10 cellular contexts compared by ENCODE assay signal in genomic region chr15:70833897-70834765, GRCh38. TPM values are rescaled to one million over a fixed set of nuclear protein-coding genes. Genes with fewer than 3 reads are reported as not detected.
DNase-seq lines count a peak whose midpoint lies in the region; ATAC-seq, FAIRE-seq and TF ChIP-seq lines count a peak whose summit lies in the region.
"Had no signal": no experiment of that assay in that cellular context is flagged by ENCODE, and none has a peak within 500 bp of the region (broad histone marks: within the 10 kb centered on the region; RNA-seq: fewer than 3 reads in every experiment).

No MANE protein-coding gene starts in this region.

- 0 out of 2 replicates have a peak overlapping the region, but pooled peaks have one; percentile 10 for H3K4me3 ChIP-seq in GM23248
- H3K4me3 ChIP-seq in bronchial epithelial cell (ENCODE audit: low read depth, low read length), result no peak overlapping the region
- no peak overlapping the region for H3K4me3 ChIP-seq in pancreas

- H2AFZ ChIP-seq in GM23248, result no peak overlapping the region

- DNase-seq in GM23248 (peak; percentile 76), NCI-H2081 (lab: John Stamatoyannopoulos, UW) (peak; percentile 57 to 84), bronchial epithelial cell (ENCODE audit: low read depth) (peak; percentile 79), pancreas (peak in 1 of 6 donors; percentile 55), SK-N-DZ (ENCODE audit: low spot score) (no peak)
- no peak for DNase-seq in effector memory CD8-positive, alpha-beta T cell
- no peak for DNase-seq in natural killer cell treated with Interleukin-12 subunit alpha and Interleukin-12 subunit beta and Interleukin-15 and Interleukin-18, amount 100 ng/mL, for 72 hours (ENCODE audit: low spot score)

- no peak overlapping the region for H3K27ac Mint-ChIP-seq in effector memory CD8-positive, alpha-beta T cell
- no peak overlapping the region for H3K27ac Mint-ChIP-seq in natural killer cell treated with Interleukin-12 subunit alpha and Interleukin-12 subunit beta and Interleukin-15 and Interleukin-18, amount 100 ng/mL, for 72 hours

- H3K4me3 Mint-ChIP-seq in effector memory CD8-positive, alpha-beta T cell, result no peak overlapping the region
- no peak overlapping the region for H3K4me3 Mint-ChIP-seq in natural killer cell treated with Interleukin-12 subunit alpha and Interleukin-12 subunit beta and Interleukin-15 and Interleukin-18, amount 100 ng/mL, for 72 hours

- TF ChIP-seq CTCF in bronchial epithelial cell (IDR thresholded peaks at IDR 0.05; ENCODE audit: insufficient read depth, low read length, severe bottlenecking), result no peak
- no peak for TF ChIP-seq CTCF in pancreas (IDR thresholded peaks at IDR 0.05)

- H3K79me2 ChIP-seq in GM23248 (ENCODE audit: insufficient read depth), result peaks cover 63% of the 10 kb centered on the region

- H3K4me1 Mint-ChIP-seq in effector memory CD8-positive, alpha-beta T cell (ENCODE audit: low read depth in 2 of 2), result no peaks in the 10 kb centered on the region
- H3K4me1 Mint-ChIP-seq in natural killer cell treated with Interleukin-12 subunit alpha and Interleukin-12 subunit beta and Interleukin-15 and Interleukin-18, amount 100 ng/mL, for 72 hours (ENCODE audit: low read depth in 2 of 2), result no peaks in the 10 kb centered on the region

- H3K9me2 ChIP-seq in GM23248 (ENCODE audit: insufficient read depth), result no peaks in the 10 kb centered on the region

- in situ Hi-C loops in GM23248 (cut with MboI), result no loop called here

- peaks cover 50% of the 10 kb centered on the region for H3F3A ChIP-seq in GM23248 (ENCODE audit: insufficient read depth)

- no peaks in the 10 kb centered on the region for H4K20me1 ChIP-seq in GM23248 (ENCODE audit: insufficient read depth)

- H3K27ac ChIP-seq in GM23248 (peak overlapping the region; percentile 65), pancreas (peak overlapping the region in 2 of 4 donors; percentile 16 to 33)

- no peaks in the 10 kb centered on the region for H3K9me3 Mint-ChIP-seq in effector memory CD8-positive, alpha-beta T cell
- H3K9me3 Mint-ChIP-seq in natural killer cell treated with Interleukin-12 subunit alpha and Interleukin-12 subunit beta and Interleukin-15 and Interleukin-18, amount 100 ng/mL, for 72 hours, result no peaks in the 10 kb centered on the region

- H3K36me3 ChIP-seq in GM23248 (ENCODE audit: low read depth) (peaks cover 23% of the 10 kb centered on the region), bronchial epithelial cell (ENCODE audit: control insufficient read depth, insufficient read depth, low read length) (peaks cover 3% of the 10 kb centered on the region), pancreas (peaks cover 0 to 6% (median 0%) of the 10 kb centered on the region in 3 donors)

- intact Hi-C loops in pancreas (cut with DNase I), result no loop called here

- H3K9me3 ChIP-seq in GM23248 (ENCODE audit: low read depth) (no peaks in the 10 kb centered on the region), pancreas (no peaks in the 10 kb centered on the region)

- peak; percentile 64 for FAIRE-seq in bronchial epithelial cell (lab: Jason Lieb, UNC)
- no peak for FAIRE-seq in pancreas (lab: Jason Lieb, UNC)
- FAIRE-seq: GM18507 had no signal

- H3K27me3 ChIP-seq in GM23248 (replicated peaks; ENCODE audit: insufficient read depth) (no peaks in the 10 kb centered on the region), bronchial epithelial cell (ENCODE audit: control insufficient read depth, insufficient read depth, low read length) (no peaks in the 10 kb centered on the region), pancreas (no peaks in the 10 kb centered on the region)

- peaks cover 21 to 72% of the 10 kb centered on the region in 2 donors for H3K27me3 Mint-ChIP-seq in effector memory CD8-positive, alpha-beta T cell
- peaks cover 13 to 20% of the 10 kb centered on the region in 2 donors for H3K27me3 Mint-ChIP-seq in natural killer cell treated with Interleukin-12 subunit alpha and Interleukin-12 subunit beta and Interleukin-15 and Interleukin-18, amount 100 ng/mL, for 72 hours

- peak overlapping the region; percentile 31; the same call in 1 of the 2 replicates for H3K9ac ChIP-seq in GM23248

- H3K36me3 Mint-ChIP-seq in effector memory CD8-positive, alpha-beta T cell (ENCODE audit: insufficient read depth), result no peaks in the 10 kb centered on the region
- H3K36me3 Mint-ChIP-seq in natural killer cell treated with Interleukin-12 subunit alpha and Interleukin-12 subunit beta and Interleukin-15 and Interleukin-18, amount 100 ng/mL, for 72 hours, result no peaks in the 10 kb centered on the region

- peaks cover 29% of the 10 kb centered on the region for H3K4me1 ChIP-seq in GM23248 (ENCODE audit: insufficient read depth)
- peaks cover 23 to 27% (median 24%) of the 10 kb centered on the region in 3 donors for H3K4me1 ChIP-seq in pancreas

- WGBS in GM23248 (ENCODE audit: low coverage in 1 of 2, low lambda C conversion rate in 2 of 2, missing lambda C conversion rate in 2 of 2), 2 experiments, result 63 to 65% methylated on average over 9 of the region's 9 CpGs
- WGBS in pancreas, 2 donors, result 56 to 58% methylated on average over 9 of the region's 9 CpGs

- ATAC-seq in pancreas (peak; percentile 24 to 58 (median 42)), GM18873 (IDR thresholded peaks at IDR 0.05; ENCODE audit: low FRiP score, unreplicated experiment) (no peak)
- ATAC-seq in effector memory CD8-positive, alpha-beta T cell (replicated peaks), result no peak
- ATAC-seq in natural killer cell treated with Interleukin-12 subunit alpha and Interleukin-12 subunit beta and Interleukin-15 and Interleukin-18, amount 100 ng/mL, for 72 hours, result no peak

- peak overlapping the region; percentile 57 for H3K4me2 ChIP-seq in GM23248 (ENCODE audit: unreplicated experiment)

RNA-seq across cellular contexts. Expression of gene LARP6, which starts 19.8 kb away (rescaled TPM):
- 110 and 119 TPM in 2 replicates for total RNA-seq in GM23248 (2014; rRNA removed; shearing (Covaris generic))
- polyA plus RNA-seq in GM23248 (2016; fragmentation: Nextera tagmentation; extraction: Ambion mirVana), result 95.9 and 104 TPM in 2 replicates
- total RNA-seq in bronchial epithelial cell, result 41.1 and 42.1 TPM in 2 replicates
- total RNA-seq in pancreas, result 1 to 10 TPM; 5.9 to 9.7 (median 7.6) TPM
- polyA plus RNA-seq in pancreas, result 10 to 100 TPM in 1 of 2 donors, 1 to 10 TPM in 1; 9.9 to 10.3 TPM
- 8.2 and 25.0 TPM in 2 replicates for polyA plus RNA-seq in SK-N-DZ (2014; cell fraction: cytosol; rRNA removed)
- polyA plus RNA-seq in SK-N-DZ (2014; cell fraction: nucleus; rRNA removed), result 11.0 and 12.6 TPM in 2 replicates
- total RNA-seq in natural killer cell treated with Interleukin-12 subunit alpha and Interleukin-12 subunit beta and Interleukin-15 and Interleukin-18, amount 100 ng/mL, for 72 hours, result not detected
- total RNA-seq: mononuclear cell had no signal

RNA-seq across cellular contexts. Expression of gene THAP10, which starts 58.1 kb away (rescaled TPM):
- 2.0 and 6.4 TPM in 2 replicates for total RNA-seq in GM23248 (2014; rRNA removed; shearing (Covaris generic))
- polyA plus RNA-seq in GM23248 (2016; fragmentation: Nextera tagmentation; extraction: Ambion mirVana) (5.9 and 8.0 TPM in 2 replicates), pancreas (1 to 10 TPM in 1 of 2 donors, under 1 TPM in 1; 0.87 to 2.6 TPM)
- total RNA-seq in bronchial epithelial cell (0.79 and 1.3 TPM in 2 replicates), pancreas (1 to 10 TPM in 1 of 6 donors, under 1 TPM in 5; 0.43 to 1.3 (median 0.78) TPM)
- polyA plus RNA-seq in SK-N-DZ (2014; cell fraction: cytosol; rRNA removed), result 4.5 and 5.8 TPM in 2 replicates
- 3.3 and 4.1 TPM in 2 replicates for polyA plus RNA-seq in SK-N-DZ (2014; cell fraction: nucleus; rRNA removed)
- under 1 TPM; 0.19 to 0.59 TPM for total RNA-seq in natural killer cell treated with Interleukin-12 subunit alpha and Interleukin-12 subunit beta and Interleukin-15 and Interleukin-18, amount 100 ng/mL, for 72 hours

RNA-seq across cellular contexts. Expression of gene LRRC49, which starts 58.5 kb away (rescaled TPM):
- 10.3 and 11.1 TPM in 2 replicates for total RNA-seq in GM23248 (2014; rRNA removed; shearing (Covaris generic))
- polyA plus RNA-seq in GM23248 (2016; fragmentation: Nextera tagmentation; extraction: Ambion mirVana) (7.6 and 8.3 TPM in 2 replicates), pancreas (1 to 10 TPM; 4.8 to 6.4 TPM)
- total RNA-seq in bronchial epithelial cell (4.7 and 5.5 TPM in 2 replicates), pancreas (1 to 10 TPM; 1.7 to 4.7 (median 3.1) TPM)
- polyA plus RNA-seq in SK-N-DZ (2014; cell fraction: cytosol; rRNA removed), result 26.9 and 28.3 TPM in 2 replicates
- polyA plus RNA-seq in SK-N-DZ (2014; cell fraction: nucleus; rRNA removed), result 18.2 and 23.9 TPM in 2 replicates
- total RNA-seq in natural killer cell treated with Interleukin-12 subunit alpha and Interleukin-12 subunit beta and Interleukin-15 and Interleukin-18, amount 100 ng/mL, for 72 hours, result 1 to 10 TPM in 1 of 2 donors, under 1 TPM in 1; 0.38 to 1.9 TPM

Comparison
In these comparisons a context has a peak if more than half of its experiments do, and no peak if none do; other contexts are left out.
1. DNase-seq: peak in GM23248 (single experiment), NCI-H2081 (2 of 2) and bronchial epithelial cell (single experiment); none in effector memory CD8-positive, alpha-beta T cell (0 of 3), SK-N-DZ (single experiment) and natural killer cell treated with Interleukin-12 subunit alpha and Interleukin-12 subunit beta and Interleukin-15 and Interleukin-18, amount 100 ng/mL, for 72 hours (single experiment).
2. ATAC-seq: peak in pancreas (4 of 4); none in effector memory CD8-positive, alpha-beta T cell (single experiment), natural killer cell treated with Interleukin-12 subunit alpha and Interleukin-12 subunit beta and Interleukin-15 and Interleukin-18, amount 100 ng/mL, for 72 hours (0 of 2) and GM18873 (single experiment).
3. RNA of gene LARP6, which starts 19.8 kb away (total RNA-seq): 110 to 119 TPM in GM23248, 41.1 to 42.1 TPM in bronchial epithelial cell and 5.9 to 9.7 TPM in pancreas; not detected in natural killer cell treated with Interleukin-12 subunit alpha and Interleukin-12 subunit beta and Interleukin-15 and Interleukin-18, amount 100 ng/mL, for 72 hours; every median in the first group is over 4 times any median in the second.